Comparison of ENCODE assay signal across 1 cellular context in the genomic region with DNA sequence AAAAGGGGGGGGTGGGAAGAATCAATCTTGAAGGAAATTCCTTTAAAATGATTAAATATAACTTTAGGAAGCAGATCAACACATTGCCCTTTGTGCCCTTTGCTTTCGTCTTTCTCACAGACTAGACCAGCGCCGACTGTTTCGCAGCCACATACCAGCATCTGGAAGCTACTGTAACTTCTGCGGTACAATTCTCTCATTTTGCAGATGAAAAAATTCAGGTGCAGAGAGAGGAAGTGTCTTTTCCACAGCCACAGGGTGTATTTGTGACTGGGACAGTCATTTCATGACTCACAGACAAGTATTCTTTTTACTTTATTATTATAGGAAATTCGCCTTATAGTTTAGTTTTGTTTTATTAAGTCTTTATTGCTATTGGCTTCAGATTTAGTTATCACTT.
A peak's percentile ranks its signal among the peaks of the same experiment; 100 is the strongest.
TF ChIP-seq lines count a peak whose summit lies in the region.

No MANE protein-coding gene starts in this region.

TF ChIP-seq in GM12878, 131 proteins besides CTCF, POLR2A, EP300 and RAD21:
- TF ChIP-seq GABPA (IDR thresholded peaks at IDR 0.05; ENCODE audit: low read depth): 0 out of 2 replicates have a peak, but pooled peaks have one; percentile 13
- 0 out of 2 replicates have a peak, but pooled peaks have one; percentile 12 for TF ChIP-seq JUND (IDR thresholded peaks at IDR 0.05; ENCODE audit: low read depth, low read length)
- TF ChIP-seq MEF2B (IDR thresholded peaks at IDR 0.05; ENCODE audit: partially characterized antibody, poor library complexity, severe bottlenecking): peak; percentile 19
- no peak for TF ChIP-seq CREB1 (IDR thresholded peaks at IDR 0.05; ENCODE audit: low read depth)
- TF ChIP-seq EED (IDR thresholded peaks at IDR 0.05; ENCODE audit: low read depth): peak; percentile 28; the same call in 1 of the 2 replicates
- TF ChIP-seq DPF2 (IDR thresholded peaks at IDR 0.05): peak; percentile 38; the same call in 1 of the 2 replicates
- TF ChIP-seq IKZF2 (IDR thresholded peaks at IDR 0.05): peak; percentile 48 to 69; a peak in 3 of 4 replicates
- TF ChIP-seq SUPT20H (IDR thresholded peaks at IDR 0.05; ENCODE audit: borderline replicate concordance, control insufficient read depth, low read depth, low read length): no peak
- TF ChIP-seq, protein P1, sequence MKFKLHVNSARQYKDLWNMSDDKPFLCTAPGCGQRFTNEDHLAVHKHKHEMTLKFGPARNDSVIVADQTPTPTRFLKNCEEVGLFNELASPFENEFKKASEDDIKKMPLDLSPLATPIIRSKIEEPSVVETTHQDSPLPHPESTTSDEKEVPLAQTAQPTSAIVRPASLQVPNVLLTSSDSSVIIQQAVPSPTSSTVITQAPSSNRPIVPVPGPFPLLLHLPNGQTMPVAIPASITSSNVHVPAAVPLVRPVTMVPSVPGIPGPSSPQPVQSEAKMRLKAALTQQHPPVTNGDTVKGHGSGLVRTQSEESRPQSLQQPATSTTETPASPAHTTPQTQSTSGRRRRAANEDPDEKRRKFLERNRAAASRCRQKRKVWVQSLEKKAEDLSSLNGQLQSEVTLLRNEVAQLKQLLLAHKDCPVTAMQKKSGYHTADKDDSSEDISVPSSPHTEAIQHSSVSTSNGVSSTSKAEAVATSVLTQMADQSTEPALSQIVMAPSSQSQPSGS (IDR thresholded peaks at IDR 0.05; ENCODE audit: low read length): 0 out of 2 replicates have a peak, but pooled peaks have one; percentile 36
- no peak for TF ChIP-seq POLR2AphosphoS2 (IDR thresholded peaks at IDR 0.05; ENCODE audit: low read depth, low read length)
- TF ChIP-seq ZNF384 (IDR thresholded peaks at IDR 0.05; ENCODE audit: borderline replicate concordance, low read depth, low read length): no peak
- TF ChIP-seq JUNB (IDR thresholded peaks at IDR 0.05): peak; percentile 68
- TF ChIP-seq MEF2A (IDR thresholded peaks at IDR 0.05; ENCODE audit: insufficient read depth, low read depth, low read length): 0 out of 2 replicates have a peak, but pooled peaks have one; percentile 43
- TF ChIP-seq NFIC (IDR thresholded peaks at IDR 0.05; ENCODE audit: low read depth, low read length): peak; percentile 63
- peak; percentile 46; the same call in 1 of the 2 replicates for TF ChIP-seq FOXM1 (IDR thresholded peaks at IDR 0.05; ENCODE audit: low read depth, low read length)
- peak; percentile 20; the same call in 1 of the 2 replicates for TF ChIP-seq IRF4 (IDR thresholded peaks at IDR 0.05; ENCODE audit: low read depth, low read length)
- no peak for TF ChIP-seq ZNF207 (IDR thresholded peaks at IDR 0.05; ENCODE audit: borderline replicate concordance)
- TF ChIP-seq CBFB (IDR thresholded peaks at IDR 0.05; ENCODE audit: low read depth): no peak
- no peak for TF ChIP-seq MYB (IDR thresholded peaks at IDR 0.05; ENCODE audit: borderline replicate concordance, low read depth, low read length)
- peak; percentile 66; the same call in 1 of the 2 replicates for TF ChIP-seq NR2F1 (conservative IDR thresholded peaks at IDR 0.05)
- peak; percentile 49; the same call in 1 of the 2 replicates for TF ChIP-seq IKZF1 (conservative IDR thresholded peaks at IDR 0.05)
- TF ChIP-seq, protein P2, sequence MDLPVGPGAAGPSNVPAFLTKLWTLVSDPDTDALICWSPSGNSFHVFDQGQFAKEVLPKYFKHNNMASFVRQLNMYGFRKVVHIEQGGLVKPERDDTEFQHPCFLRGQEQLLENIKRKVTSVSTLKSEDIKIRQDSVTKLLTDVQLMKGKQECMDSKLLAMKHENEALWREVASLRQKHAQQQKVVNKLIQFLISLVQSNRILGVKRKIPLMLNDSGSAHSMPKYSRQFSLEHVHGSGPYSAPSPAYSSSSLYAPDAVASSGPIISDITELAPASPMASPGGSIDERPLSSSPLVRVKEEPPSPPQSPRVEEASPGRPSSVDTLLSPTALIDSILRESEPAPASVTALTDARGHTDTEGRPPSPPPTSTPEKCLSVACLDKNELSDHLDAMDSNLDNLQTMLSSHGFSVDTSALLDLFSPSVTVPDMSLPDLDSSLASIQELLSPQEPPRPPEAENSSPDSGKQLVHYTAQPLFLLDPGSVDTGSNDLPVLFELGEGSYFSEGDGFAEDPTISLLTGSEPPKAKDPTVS (IDR thresholded peaks at IDR 0.05; ENCODE audit: low read depth, low read length): no peak
- TF ChIP-seq RUNX3 (IDR thresholded peaks at IDR 0.05; ENCODE audit: low read length): peak; percentile 80
- TF ChIP-seq SUZ12 (IDR thresholded peaks at IDR 0.05; ENCODE audit: unreplicated experiment): no peak
- no peak for TF ChIP-seq MXI1 (IDR thresholded peaks at IDR 0.05; ENCODE audit: low read depth, low read length)
- TF ChIP-seq SPI1 (IDR thresholded peaks at IDR 0.05; ENCODE audit: borderline replicate concordance, insufficient read depth, low read depth, low read length): peak; percentile 79; the same call in 1 of the 2 replicates
